Comparison of ENCODE assay signal across 7 cellular contexts in the genomic region with DNA sequence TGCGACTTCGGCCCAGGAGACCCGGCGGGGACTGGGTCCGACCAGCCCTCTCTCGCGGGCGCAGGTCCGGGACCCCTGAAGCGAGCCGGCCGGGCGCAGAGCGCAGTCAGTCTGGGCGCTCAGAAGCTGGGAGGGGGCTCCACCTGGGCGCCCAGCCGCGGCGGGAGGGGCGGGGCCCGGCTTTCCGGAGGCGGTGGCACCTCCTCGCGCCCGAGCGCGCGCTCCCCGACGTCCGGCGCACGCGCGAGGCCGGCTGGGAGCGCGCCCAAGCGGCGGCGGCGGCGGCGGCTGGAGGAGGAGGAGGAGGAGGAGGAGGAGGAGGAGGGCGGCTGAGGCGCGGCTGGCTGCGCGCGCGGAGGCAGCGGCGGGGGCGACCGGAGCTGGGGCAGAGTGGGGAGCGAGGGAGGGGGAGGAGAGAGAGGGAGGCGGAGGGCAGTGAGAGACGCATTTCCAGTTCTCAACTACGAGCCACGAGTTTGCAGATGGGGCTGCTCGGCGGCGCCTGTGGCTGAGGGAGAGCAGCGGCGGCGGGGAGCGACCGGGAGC. TPM values are rescaled to one million over a fixed set of nuclear protein-coding genes. Genes with fewer than 3 reads are reported as not detected.
DNase-seq lines count a peak whose midpoint lies in the region; ATAC-seq, FAIRE-seq and TF ChIP-seq lines count a peak whose summit lies in the region.

A gene with protein sequence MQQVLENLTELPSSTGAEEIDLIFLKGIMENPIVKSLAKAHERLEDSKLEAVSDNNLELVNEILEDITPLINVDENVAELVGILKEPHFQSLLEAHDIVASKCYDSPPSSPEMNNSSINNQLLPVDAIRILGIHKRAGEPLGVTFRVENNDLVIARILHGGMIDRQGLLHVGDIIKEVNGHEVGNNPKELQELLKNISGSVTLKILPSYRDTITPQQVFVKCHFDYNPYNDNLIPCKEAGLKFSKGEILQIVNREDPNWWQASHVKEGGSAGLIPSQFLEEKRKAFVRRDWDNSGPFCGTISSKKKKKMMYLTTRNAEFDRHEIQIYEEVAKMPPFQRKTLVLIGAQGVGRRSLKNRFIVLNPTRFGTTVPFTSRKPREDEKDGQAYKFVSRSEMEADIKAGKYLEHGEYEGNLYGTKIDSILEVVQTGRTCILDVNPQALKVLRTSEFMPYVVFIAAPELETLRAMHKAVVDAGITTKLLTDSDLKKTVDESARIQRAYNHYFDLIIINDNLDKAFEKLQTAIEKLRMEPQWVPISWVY (plus strand): TSS at position 445 of the 546 bp plus-strand sequence. CDS start 50,216 bp downstream, outside the sequence.

- H3K36me3 ChIP-seq in breast epithelium (no peaks in the 10 kb centered on the region), small intestine (ENCODE audit: control insufficient read depth in 2 of 2, insufficient read depth in 2 of 2, low read length in 2 of 2) (no peaks in the 10 kb centered on the region)

- FAIRE-seq in GM18507 (lab: Jason Lieb, UNC) (peak; percentile 70), small intestine (lab: Jason Lieb, UNC) (no peak)

- peak; percentile 73 for DNase-seq in GM18507 (ENCODE audit: extremely low spot score, insufficient read length, low read depth)
- peak; percentile 93 for DNase-seq in NCI-H146 (lab: John Stamatoyannopoulos, UW)
- peak; percentile 17 for DNase-seq in UCSD-AML1 (lab: John Stamatoyannopoulos, UW; ENCODE audit: unreplicated experiment)
- DNase-seq in breast epithelium (ENCODE audit: low spot score in 2 of 2) = peak; percentile 34 to 55
- peak; percentile 90 for DNase-seq in iPS-NIHi11 (ENCODE audit: low spot score)
- peak; percentile 74 for DNase-seq in small intestine

- H3K4me3 ChIP-seq in breast epithelium (peak within 1 kb of the TSS; percentile 72 to 80 (median 76)), small intestine (ENCODE audit: low read depth in 1 of 2, low read length in 2 of 2) (peak within 1 kb of the TSS; percentile 80 to 87)

- WGBS in small intestine, 3 donors = 0% methylated on average over 21 to 67 of the region's 69 CpGs

- H3K27me3 ChIP-seq in breast epithelium (no peaks in the 10 kb centered on the region), small intestine (ENCODE audit: control insufficient read depth in 2 of 2, insufficient read depth in 2 of 2, low read length in 2 of 2) (peaks cover 0 to 3% of the 10 kb centered on the region in 2 donors)

- no peaks in the 10 kb centered on the region for H3K9me3 ChIP-seq in breast epithelium
- no peaks in the 10 kb centered on the region for H3K9me3 ChIP-seq in small intestine (ENCODE audit: control insufficient read depth, low read depth)

- no peak for TF ChIP-seq CTCF in breast epithelium (IDR thresholded peaks at IDR 0.05)

- intact Hi-C loops in breast epithelium (cut with DNase I; ENCODE audit: low total_unique reads) = no loop called here

- TF ChIP-seq POLR2A in breast epithelium (IDR thresholded peaks at IDR 0.05) = no peak

- ATAC-seq in HG02798 (IDR thresholded peaks at IDR 0.05; ENCODE audit: poor library complexity, unreplicated experiment) = peak; percentile 55

- H3K4me1 ChIP-seq in breast epithelium (no peaks in the 10 kb centered on the region), small intestine (ENCODE audit: control insufficient read depth in 2 of 2, insufficient read depth in 1 of 2, low read depth in 1 of 2, low read length in 1 of 2) (peaks cover 0 to 3% of the 10 kb centered on the region in 2 donors)

- H3K27ac ChIP-seq in breast epithelium (peak within 1 kb of the TSS; percentile 76 to 84), small intestine (ENCODE audit: low read depth in 1 of 2, low read length in 1 of 2) (peak within 1 kb of the TSS in 1 of 2 donors; percentile 44)

RNA-seq across cellular contexts. Expression of the gene that starts here (rescaled TPM):
- total RNA-seq in breast epithelium = 10 to 100 TPM; 17.8 to 32.6 (median 29.2) TPM
- polyA plus RNA-seq in small intestine = 1 to 10 TPM; 1.6 to 3.4 (median 1.8) TPM

Comparison
In these comparisons a context has a peak if more than half of its experiments do, and no peak if none do; other contexts are left out.
1. DNase-seq: peak in every context shown above with its lines; median percentile 93 in NCI-H146; 90 in iPS-NIHi11; 74 in small intestine; 73 in GM18507; 44 in breast epithelium; 17 in UCSD-AML1.